ENCODE assay signal across 13 cellular contexts in genomic region chr20:25274891-25275812, GRCh38. TPM values are rescaled to one million over a fixed set of nuclear protein-coding genes. Genes with fewer than 3 reads are reported as not detected.
DNase-seq lines count a peak whose midpoint lies in the region; ATAC-seq and TF ChIP-seq lines count a peak whose summit lies in the region.
"Had no signal": no experiment of that assay in that cellular context is flagged by ENCODE, and none has a peak within 500 bp of the region (broad histone marks: within the 10 kb centered on the region; RNA-seq: fewer than 3 reads in every experiment).

No MANE protein-coding gene starts in this region.

- no peak overlapping the region for H3K27ac Mint-ChIP-seq in activated naive CD8-positive, alpha-beta T cell treated with anti-CD3 and anti-CD28 coated beads, Interleukin-2, amount 10 ng/mL, durations not matched to agents 7 days and 5 days
- H3K27ac Mint-ChIP-seq in activated naive CD8-positive, alpha-beta T cell treated with anti-CD3 and anti-CD28 coated beads for 36 hours = no peak overlapping the region
- peak overlapping the region; percentile 90 for H3K27ac Mint-ChIP-seq in neural crest cell (ENCODE audit: unreplicated experiment)
- H3K27ac Mint-ChIP-seq: activated naive CD4-positive, alpha-beta T cell treated with anti-CD3 and anti-CD28 coated beads, Interleukin-2, amount 50 U/mL, for 24 hours; B cell had no signal

- TF ChIP-seq EP300 in upper lobe of left lung (IDR thresholded peaks at IDR 0.05) = no peak

- no peak for TF ChIP-seq POLR2A in upper lobe of left lung (IDR thresholded peaks at IDR 0.05)

- no peak for TF ChIP-seq CTCF in neural crest cell (conservative IDR thresholded peaks at IDR 0.05)
- no peak for TF ChIP-seq CTCF in upper lobe of left lung (IDR thresholded peaks at IDR 0.05)
- no peak for TF ChIP-seq CTCF in GM13977 (IDR thresholded peaks at IDR 0.05; ENCODE audit: extremely low read depth, insufficient read depth, missing control alignments)

- H3K27ac ChIP-seq in upper lobe of left lung = no peak overlapping the region
- H3K27ac ChIP-seq: colonic mucosa had no signal

- peaks cover 2% of the 10 kb centered on the region for H3K36me3 Mint-ChIP-seq in activated naive CD8-positive, alpha-beta T cell treated with anti-CD3 and anti-CD28 coated beads, Interleukin-2, amount 10 ng/mL, durations not matched to agents 7 days and 5 days
- H3K36me3 Mint-ChIP-seq in activated naive CD8-positive, alpha-beta T cell treated with anti-CD3 and anti-CD28 coated beads for 36 hours = peaks cover 11% of the 10 kb centered on the region
- peaks cover 3% of the 10 kb centered on the region for H3K36me3 Mint-ChIP-seq in neural crest cell (ENCODE audit: low read depth)

- no peak overlapping the region for H3K4me3 ChIP-seq in upper lobe of left lung
- H3K4me3 ChIP-seq: colonic mucosa, GM12878 had no signal

- POLR2A ChIA-PET in activated naive CD8-positive, alpha-beta T cell treated with anti-CD3 and anti-CD28 coated beads, Interleukin-2, amount 10 ng/mL, durations not matched to agents 7 days and 5 days (lab: Charles Lee) = no interaction called here

- H3K36me3 ChIP-seq in upper lobe of left lung = peaks cover 24 to 99% (median 84%) of the 10 kb centered on the region in 4 donors

- intact Hi-C loops in head of caudate nucleus (cut with DNase I) = no loop called here

- H3K9me3 Mint-ChIP-seq in activated naive CD8-positive, alpha-beta T cell treated with anti-CD3 and anti-CD28 coated beads, Interleukin-2, amount 10 ng/mL, durations not matched to agents 7 days and 5 days = no peaks in the 10 kb centered on the region
- H3K9me3 Mint-ChIP-seq in activated naive CD8-positive, alpha-beta T cell treated with anti-CD3 and anti-CD28 coated beads for 36 hours = no peaks in the 10 kb centered on the region
- no peaks in the 10 kb centered on the region for H3K9me3 Mint-ChIP-seq in neural crest cell
- H3K9me3 Mint-ChIP-seq: activated naive CD4-positive, alpha-beta T cell treated with anti-CD3 and anti-CD28 coated beads, Interleukin-2, amount 50 U/mL, for 24 hours; immature natural killer cell had no signal

- H3K4me1 Mint-ChIP-seq in activated naive CD8-positive, alpha-beta T cell treated with anti-CD3 and anti-CD28 coated beads, Interleukin-2, amount 10 ng/mL, durations not matched to agents 7 days and 5 days = no peaks in the 10 kb centered on the region
- H3K4me1 Mint-ChIP-seq in activated naive CD8-positive, alpha-beta T cell treated with anti-CD3 and anti-CD28 coated beads for 36 hours = no peaks in the 10 kb centered on the region
- no peaks in the 10 kb centered on the region for H3K4me1 Mint-ChIP-seq in neural crest cell
- H3K4me1 Mint-ChIP-seq: activated naive CD4-positive, alpha-beta T cell treated with anti-CD3 and anti-CD28 coated beads, Interleukin-2, amount 50 U/mL, for 24 hours; immature natural killer cell had no signal

- H3K9me3 ChIP-seq in upper lobe of left lung = no peaks in the 10 kb centered on the region
- H3K9me3 ChIP-seq: colonic mucosa had no signal

- WGBS in upper lobe of left lung, 2 donors = 90 to 94% methylated on average over 13 to 32 of the region's 32 CpGs

- DNase-seq in activated naive CD8-positive, alpha-beta T cell treated with anti-CD3 and anti-CD28 coated beads, Interleukin-2, amount 10 ng/mL, durations not matched to agents 7 days and 5 days = peak; percentile 22
- no peak for DNase-seq in activated naive CD8-positive, alpha-beta T cell treated with anti-CD3 and anti-CD28 coated beads for 36 hours
- DNase-seq in head of caudate nucleus (peak in 22 of 42 donors; percentile 3 to 48 (median 18)), neural crest cell (ENCODE audit: low read depth, low spot score) (no peak), upper lobe of left lung (peak; percentile 10 to 67), NCI-H510A (lab: John Stamatoyannopoulos, UW) (no peak), GM13977 (ENCODE audit: low spot score) (no peak)
- DNase-seq: colonic mucosa, immature natural killer cell had no signal

- ATAC-seq in activated naive CD8-positive, alpha-beta T cell treated with anti-CD3 and anti-CD28 coated beads, Interleukin-2, amount 10 ng/mL, durations not matched to agents 7 days and 5 days (ENCODE audit: low read depth) = no peak
- ATAC-seq in upper lobe of left lung (ENCODE audit: low FRiP score in 2 of 2) = no peak
- no peak for ATAC-seq in HG03442 (IDR thresholded peaks at IDR 0.05; ENCODE audit: unreplicated experiment)
- ATAC-seq: GM12878 had no signal

- in situ Hi-C loops in GM13977 (cut with MboI; ENCODE audit: low pct_unique_long_range_greater_than_20kb, low sequenced_read_pairs, unreplicated experiment) = no loop called here

- H3K4me1 ChIP-seq in upper lobe of left lung = no peaks in the 10 kb centered on the region
- H3K4me1 ChIP-seq: colonic mucosa had no signal

- H3K27me3 Mint-ChIP-seq in activated naive CD8-positive, alpha-beta T cell treated with anti-CD3 and anti-CD28 coated beads, Interleukin-2, amount 10 ng/mL, durations not matched to agents 7 days and 5 days = no peaks in the 10 kb centered on the region
- no peaks in the 10 kb centered on the region for H3K27me3 Mint-ChIP-seq in activated naive CD8-positive, alpha-beta T cell treated with anti-CD3 and anti-CD28 coated beads for 36 hours
- H3K27me3 Mint-ChIP-seq in neural crest cell (ENCODE audit: low read depth) = no peaks in the 10 kb centered on the region
- H3K27me3 Mint-ChIP-seq: activated naive CD4-positive, alpha-beta T cell treated with anti-CD3 and anti-CD28 coated beads, Interleukin-2, amount 50 U/mL, for 24 hours; B cell had no signal

- H3K4me3 Mint-ChIP-seq in activated naive CD8-positive, alpha-beta T cell treated with anti-CD3 and anti-CD28 coated beads, Interleukin-2, amount 10 ng/mL, durations not matched to agents 7 days and 5 days = no peak overlapping the region
- no peak overlapping the region for H3K4me3 Mint-ChIP-seq in activated naive CD8-positive, alpha-beta T cell treated with anti-CD3 and anti-CD28 coated beads for 36 hours
- no peak overlapping the region for H3K4me3 Mint-ChIP-seq in neural crest cell
- H3K4me3 Mint-ChIP-seq: activated naive CD4-positive, alpha-beta T cell treated with anti-CD3 and anti-CD28 coated beads, Interleukin-2, amount 50 U/mL, for 24 hours; B cell; immature natural killer cell had no signal

- H3K27me3 ChIP-seq in upper lobe of left lung = no peaks in the 10 kb centered on the region
- H3K27me3 ChIP-seq: colonic mucosa had no signal

RNA-seq across cellular contexts. Expression of gene PYGB, which starts 27.3 kb away (rescaled TPM):
- total RNA-seq in activated naive CD8-positive, alpha-beta T cell treated with anti-CD3 and anti-CD28 coated beads, Interleukin-2, amount 10 ng/mL, durations not matched to agents 7 days and 5 days = 10 to 100 TPM; 29.3 to 29.5 TPM
- 10 to 100 TPM; 30.3 to 31.0 TPM for total RNA-seq in activated naive CD8-positive, alpha-beta T cell treated with anti-CD3 and anti-CD28 coated beads for 36 hours
- total RNA-seq in neural crest cell (71.1 and 77.1 TPM in 2 replicates), upper lobe of left lung (100 to 1,000 TPM in 3 of 6 donors, 10 to 100 TPM in 3; 59.4 to 128 (median 98.4) TPM)

Comparison
In these comparisons a context has a peak if more than half of its experiments do, and no peak if none do; other contexts are left out.
1. DNase-seq: peak in activated naive CD8-positive, alpha-beta T cell treated with anti-CD3 and anti-CD28 coated beads, Interleukin-2, amount 10 ng/mL, durations not matched to agents 7 days and 5 days (single experiment), head of caudate nucleus (22 of 42) and upper lobe of left lung (2 of 2); none in activated naive CD8-positive, alpha-beta T cell treated with anti-CD3 and anti-CD28 coated beads for 36 hours (single experiment), neural crest cell (single experiment), NCI-H510A (single experiment) and GM13977 (single experiment).